Comparison of ENCODE assay signal across 18 cellular contexts in the genomic region with DNA sequence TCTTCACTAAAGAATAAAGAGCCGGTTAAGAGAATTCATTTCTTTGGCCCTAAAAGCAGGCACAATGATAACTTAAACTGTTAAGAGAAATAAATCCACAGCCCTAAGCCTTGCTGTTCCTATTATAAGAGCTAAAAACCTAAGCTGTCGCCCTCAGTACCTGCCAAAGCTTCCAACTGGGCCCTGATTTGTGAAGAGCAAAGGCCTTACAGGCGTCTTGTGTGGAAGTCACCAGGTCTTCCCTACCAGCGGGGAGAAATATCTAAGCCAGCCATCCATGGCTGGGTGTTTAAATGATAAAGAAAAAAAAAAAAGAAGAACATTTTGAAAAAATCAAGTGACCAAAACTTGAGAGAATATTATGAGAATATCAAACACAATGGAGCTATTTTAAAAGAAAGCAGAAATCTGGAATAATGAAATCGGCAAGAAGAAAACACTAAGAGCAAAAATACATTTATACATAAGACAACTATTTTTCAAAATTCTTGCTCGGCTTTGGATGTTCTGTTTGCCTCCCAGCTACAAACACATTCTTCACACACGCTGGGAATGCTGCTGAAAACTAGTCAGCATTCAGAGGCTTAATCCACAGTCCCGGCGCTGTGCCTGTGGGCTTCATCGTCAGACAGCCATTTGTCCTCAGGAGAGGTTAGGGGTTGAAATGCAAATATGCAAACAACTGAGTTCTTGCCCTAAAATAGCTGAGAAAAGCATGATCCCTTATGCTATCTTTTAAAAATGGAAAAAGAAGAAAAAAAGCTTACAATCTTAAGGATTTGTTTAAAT.
DNase-seq lines count a peak whose midpoint lies in the region; ATAC-seq and TF ChIP-seq lines count a peak whose summit lies in the region.
"Had no signal": no experiment of that assay in that cellular context is flagged by ENCODE, and none has a peak within 500 bp of the region (broad histone marks: within the 10 kb centered on the region; RNA-seq: fewer than 3 reads in every experiment).

No MANE protein-coding gene starts in this region.

- H3K4me1 Mint-ChIP-seq in mesothelial cell of epicardium = peaks cover 12% of the 10 kb centered on the region
- H3K4me1 Mint-ChIP-seq in activated T-cell treated with anti-CD3 and anti-CD28 coated beads, Interleukin-2, amount 50 U/mL, for 24 hours (ENCODE audit: low read depth) = no peaks in the 10 kb centered on the region
- H3K4me1 Mint-ChIP-seq: activated naive CD4-positive, alpha-beta T cell treated with anti-CD3 and anti-CD28 coated beads, Interleukin-2, amount 50 U/mL, for 24 hours; IgD-negative memory B cell; naive thymus-derived CD8-positive, alpha-beta T cell had no signal

- no peak overlapping the region for H2BK120ac ChIP-seq in IMR-90 (ENCODE audit: low read depth, low read length)

- no peak overlapping the region for H3K56ac ChIP-seq in IMR-90 (ENCODE audit: extremely low read depth, insufficient read depth, low read length)

- no peak overlapping the region; the same call in 1 of the 2 replicates for H3K4me2 ChIP-seq in IMR-90 (ENCODE audit: low read depth, low read length)

- TF ChIP-seq POLR2A in IMR-90 (IDR thresholded peaks at IDR 0.05; ENCODE audit: low read depth, low read length) (no peak), uterus (IDR thresholded peaks at IDR 0.05) (no peak)

- POLR2A ChIA-PET in IMR-90 (lab: Charles Lee; ENCODE audit: unreplicated experiment) = no interaction called here

- H3K27me3 ChIP-seq in IMR-90 (ENCODE audit: control insufficient read depth, insufficient read depth, low read length) (peaks cover 6% of the 10 kb centered on the region; the same call in 1 of the 2 replicates), uterus (no peaks in the 10 kb centered on the region)
- H3K27me3 ChIP-seq: breast epithelium, SJCRH30 had no signal

- H3K36me3 ChIP-seq in IMR-90 (ENCODE audit: control insufficient read depth, insufficient read depth, low read length) (no peaks in the 10 kb centered on the region), uterus (no peaks in the 10 kb centered on the region)
- H3K36me3 ChIP-seq: breast epithelium, SJCRH30 had no signal

- no peaks in the 10 kb centered on the region for H3K4me1 ChIP-seq in IMR-90 (ENCODE audit: control insufficient read depth, insufficient read depth, low read length)
- no peaks in the 10 kb centered on the region for H3K4me1 ChIP-seq in uterus
- H3K4me1 ChIP-seq: breast epithelium, SJCRH30 had no signal

- no peaks in the 10 kb centered on the region for H4K20me1 ChIP-seq in IMR-90 (ENCODE audit: insufficient read depth, low read length)

- H3K79me1 ChIP-seq in IMR-90 (ENCODE audit: low read depth in 1 of 2, low read length in 2 of 2) = no peaks in the 10 kb centered on the region

- no peak overlapping the region for H2AK9ac ChIP-seq in IMR-90 (replicated peaks; ENCODE audit: low read depth, low read length, poor library complexity)

- intact Hi-C loops in IMR-90 (cut with micrococcal nuclease) (no loop called here), uterus (cut with DNase I; ENCODE audit: low total_unique reads) (no loop called here)

- no peak overlapping the region for H3K9ac ChIP-seq in IMR-90 (ENCODE audit: low read depth, low read length)

- CTCF ChIA-PET in IMR-90 (lab: Yijun Ruan, JAX) = interaction anchor here (1.0 to 2.0 kb wide), 3 partner anchors 14 to 304 kb away, joined by 3 to 13 read pairs (median 6); no protein-coding TSS in a partner anchor

- no peak overlapping the region for H3K18ac ChIP-seq in IMR-90 (ENCODE audit: low read depth, low read length)

- in situ Hi-C loops in IMR-90 (cut with MboI; ENCODE audit: low sequenced_read_pairs) = no loop called here

- H2AFZ ChIP-seq in IMR-90 (replicated peaks; ENCODE audit: low read length, poor library complexity) = no peak overlapping the region

- peak; percentile 87 for ATAC-seq in IMR-90 (ENCODE audit: low read depth)
- ATAC-seq: naive thymus-derived CD8-positive, alpha-beta T cell had no signal

- no peak overlapping the region for H2AK5ac ChIP-seq in IMR-90 (ENCODE audit: low read depth, low read length)

- no peaks in the 10 kb centered on the region for H3K9me1 ChIP-seq in IMR-90 (ENCODE audit: insufficient read depth, low read length)

- peak; percentile 20 for DNase-seq in COLO829 (ENCODE audit: low spot score)
- no peak for DNase-seq in IMR-90
- peak; percentile 50 for DNase-seq in epidermal melanocyte (ENCODE audit: insufficient read length, low spot score)
- DNase-seq in mesothelial cell of epicardium (ENCODE audit: low spot score in 2 of 2, unreplicated experiment in 2 of 2) = no peak
- DNase-seq in activated T-cell treated with anti-CD3 and anti-CD28 coated beads, Interleukin-2, amount 50 U/mL, for 24 hours = no peak
- no peak for DNase-seq in NCI-H345 (lab: John Stamatoyannopoulos, UW)
- DNase-seq in uterus = no peak
- DNase-seq in kidney tubule cell (ENCODE audit: low spot score) = no peak
- DNase-seq: activated T-cell treated with anti-CD3 and anti-CD28 coated beads for 4 hours; effector CD8-positive, alpha-beta T cell; MV-4-11; naive thymus-derived CD8-positive, alpha-beta T cell; NCI-H2081 treated with DMSO at 0.1 percent for 48 hours; NCI-H524; SJCRH30 had no signal

- H4K5ac ChIP-seq in IMR-90 (ENCODE audit: low read depth, low read length) = no peak overlapping the region

- peak overlapping the region; percentile 55 for H3K27ac Mint-ChIP-seq in mesothelial cell of epicardium
- H3K27ac Mint-ChIP-seq in activated T-cell treated with anti-CD3 and anti-CD28 coated beads, Interleukin-2, amount 50 U/mL, for 24 hours = no peak overlapping the region
- H3K27ac Mint-ChIP-seq: activated naive CD4-positive, alpha-beta T cell treated with anti-CD3 and anti-CD28 coated beads, Interleukin-2, amount 50 U/mL, for 24 hours; IgD-negative memory B cell; naive thymus-derived CD8-positive, alpha-beta T cell had no signal

- H3K9me3 ChIP-seq in IMR-90 (ENCODE audit: control insufficient read depth, insufficient read depth, low read length) = no peaks in the 10 kb centered on the region
- no peaks in the 10 kb centered on the region for H3K9me3 ChIP-seq in uterus
- H3K9me3 ChIP-seq: breast epithelium, SJCRH30 had no signal

- H4K8ac ChIP-seq in IMR-90 (ENCODE audit: low read depth in 2 of 2, low read length in 2 of 2) = no peak overlapping the region

- H4K91ac ChIP-seq in IMR-90 (ENCODE audit: insufficient read depth, low read depth, low read length) = no peak overlapping the region

- H3K27ac ChIP-seq in IMR-90 (ENCODE audit: insufficient read depth, low read length) (no peak overlapping the region), uterus (no peak overlapping the region)
- H3K27ac ChIP-seq: breast epithelium, SJCRH30 had no signal

- no peak overlapping the region for H2BK15ac ChIP-seq in IMR-90 (ENCODE audit: low read depth, low read length)

- H3K4me3 ChIP-seq in IMR-90 (ENCODE audit: insufficient read depth, low read depth, low read length) (no peak overlapping the region), uterus (no peak overlapping the region)
- H3K4me3 ChIP-seq: breast epithelium, SJCRH30 had no signal

- dilution Hi-C loops in IMR-90 (cut with HindIII; ENCODE audit: low sequenced_read_pairs, unreplicated experiment) = no loop called here

- TF ChIP-seq CTCF in IMR-90 (conservative IDR thresholded peaks at IDR 0.05; ENCODE audit: low read depth, low read length) (no peak), mesothelial cell of epicardium (IDR thresholded peaks at IDR 0.05; ENCODE audit: unreplicated experiment) (no peak), uterus (IDR thresholded peaks at IDR 0.05) (no peak)

- no TSS peak for BruUV-seq in IMR-90 (replicated peaks; lab: Mats Ljungman, UMichigan)

- no peak overlapping the region for H3K14ac ChIP-seq in IMR-90 (replicated peaks; ENCODE audit: low read depth, low read length)

- H2BK5ac ChIP-seq in IMR-90 (ENCODE audit: low read depth, low read length, poor library complexity, severe bottlenecking) = no peak overlapping the region

- H3K36me3 Mint-ChIP-seq in mesothelial cell of epicardium = no peaks in the 10 kb centered on the region
- H3K36me3 Mint-ChIP-seq in activated T-cell treated with anti-CD3 and anti-CD28 coated beads, Interleukin-2, amount 50 U/mL, for 24 hours (ENCODE audit: low read depth) = no peaks in the 10 kb centered on the region
- H3K36me3 Mint-ChIP-seq: activated naive CD4-positive, alpha-beta T cell treated with anti-CD3 and anti-CD28 coated beads, Interleukin-2, amount 50 U/mL, for 24 hours; IgD-negative memory B cell had no signal

- no peak overlapping the region for H3K4ac ChIP-seq in IMR-90 (ENCODE audit: low read depth, low read length)

- TF ChIP-seq RAD21 in IMR-90 (IDR thresholded peaks at IDR 0.05; ENCODE audit: low read length) = no peak

- no peak overlapping the region for H2BK20ac ChIP-seq in IMR-90 (ENCODE audit: low read depth, low read length)

- H3K27me3 Mint-ChIP-seq in mesothelial cell of epicardium (ENCODE audit: low read depth) = no peaks in the 10 kb centered on the region
- H3K27me3 Mint-ChIP-seq in activated T-cell treated with anti-CD3 and anti-CD28 coated beads, Interleukin-2, amount 50 U/mL, for 24 hours = peaks cover 38% of the 10 kb centered on the region

- H3K4me3 Mint-ChIP-seq in mesothelial cell of epicardium = no peak overlapping the region
- no peak overlapping the region for H3K4me3 Mint-ChIP-seq in activated T-cell treated with anti-CD3 and anti-CD28 coated beads, Interleukin-2, amount 50 U/mL, for 24 hours
- H3K4me3 Mint-ChIP-seq: activated naive CD4-positive, alpha-beta T cell treated with anti-CD3 and anti-CD28 coated beads, Interleukin-2, amount 50 U/mL, for 24 hours; naive thymus-derived CD8-positive, alpha-beta T cell had no signal

- H3K9me3 Mint-ChIP-seq in mesothelial cell of epicardium = peaks cover 6% of the 10 kb centered on the region
- peaks cover 3% of the 10 kb centered on the region for H3K9me3 Mint-ChIP-seq in activated T-cell treated with anti-CD3 and anti-CD28 coated beads, Interleukin-2, amount 50 U/mL, for 24 hours
- H3K9me3 Mint-ChIP-seq: activated naive CD4-positive, alpha-beta T cell treated with anti-CD3 and anti-CD28 coated beads, Interleukin-2, amount 50 U/mL, for 24 hours had no signal

- 40% methylated on average over 2 of the region's 10 CpGs; no CpG with 5 or more reads in 1 of the 2 experiments for WGBS in IMR-90 (ENCODE audit: extremely low coverage in 2 of 2, insufficient read length in 1 of 2), 2 experiments

- H3K23ac ChIP-seq in IMR-90 (ENCODE audit: low read depth, low read length) = no peak overlapping the region

TF ChIP-seq in IMR-90, 13 proteins besides CTCF, POLR2A, EP300 and RAD21 (continues in another document):
- TF ChIP-seq MXI1 (IDR thresholded peaks at IDR 0.05; ENCODE audit: borderline replicate concordance, low read depth, low read length) (no peak), FOS (IDR thresholded peaks at IDR 0.05; ENCODE audit: low read depth, low read length) (no peak), MAFK (IDR thresholded peaks at IDR 0.05; ENCODE audit: low read depth, low read length) (no peak), RFX5 (IDR thresholded peaks at IDR 0.05; ENCODE audit: low read depth, low read length) (no peak), BHLHE40 (IDR thresholded peaks at IDR 0.05; ENCODE audit: low read depth, low read length) (no peak), MAZ (IDR thresholded peaks at IDR 0.05; ENCODE audit: borderline replicate concordance, low read depth, low read length) (no peak), NFE2L2 (IDR thresholded peaks at IDR 0.05; ENCODE audit: low read depth, low read length) (no peak), SMC3 (IDR thresholded peaks at IDR 0.05; ENCODE audit: low read depth, low read length) (no peak)

Comparison
In these comparisons a context has a peak if more than half of its experiments do, and no peak if none do; other contexts are left out.
1. DNase-seq: peak in COLO829 (single experiment) and epidermal melanocyte (single experiment); none in IMR-90 (single experiment), mesothelial cell of epicardium (0 of 2), activated T-cell treated with anti-CD3 and anti-CD28 coated beads, Interleukin-2, amount 50 U/mL, for 24 hours (single experiment), NCI-H345 (single experiment), uterus (0 of 2) and kidney tubule cell (single experiment).